23 cellular contexts compared by ENCODE assay signal in genomic region chr15:60090747-60091146, GRCh38.
DNase-seq lines count a peak whose midpoint lies in the region; ATAC-seq and TF ChIP-seq lines count a peak whose summit lies in the region.
"Had no signal": no experiment of that assay in that cellular context is flagged by ENCODE, and none has a peak within 500 bp of the region (broad histone marks: within the 10 kb centered on the region; RNA-seq: fewer than 3 reads in every experiment).

No MANE protein-coding gene starts in this region.

- no peak overlapping the region for H2AFZ ChIP-seq in GM23248
- peak overlapping the region; percentile 67 for H2AFZ ChIP-seq in smooth muscle cell (ENCODE audit: low read depth)

- peak overlapping the region; percentile 58 for H3K27ac ChIP-seq in GM23248
- peak overlapping the region; percentile 1 for H3K27ac ChIP-seq in brain microvascular endothelial cell
- H3K27ac ChIP-seq in liver (ENCODE audit: low read depth in 1 of 2, low read length in 2 of 2) = peak overlapping the region; percentile 4 to 57
- H3K27ac ChIP-seq in smooth muscle cell (ENCODE audit: low read depth) = peak overlapping the region; percentile 44
- H3K27ac ChIP-seq: BLaER1 treated with 17β-estradiol and CSF1 and Interleukin-3, amounts not matched to agents 10 nM and 100 nM; cardiac muscle cell; WERI-Rb-1 had no signal

- no peak for TF ChIP-seq RAD21 in liver (IDR thresholded peaks at IDR 0.05)

- no peak for TF ChIP-seq CTCF in brain microvascular endothelial cell (IDR thresholded peaks at IDR 0.05; ENCODE audit: low read depth, low read length, missing control alignments)
- no peak for TF ChIP-seq CTCF in liver (IDR thresholded peaks at IDR 0.05; ENCODE audit: low read depth, low read length, missing input control)
- TF ChIP-seq CTCF in smooth muscle cell (IDR thresholded peaks at IDR 0.05; ENCODE audit: borderline replicate concordance, insufficient read depth, poor library complexity, severe bottlenecking) = no peak

- H3K9ac ChIP-seq in GM23248 (no peak overlapping the region), liver (ENCODE audit: low read depth in 1 of 2, low read length in 2 of 2) (no peak overlapping the region), smooth muscle cell (ENCODE audit: low read depth) (no peak overlapping the region)
- H3K9ac ChIP-seq: BLaER1 treated with 17β-estradiol and CSF1 and Interleukin-3, amounts not matched to agents 10 nM and 100 nM had no signal

- WGBS in GM23248 (ENCODE audit: low coverage in 1 of 2, low lambda C conversion rate in 2 of 2, missing lambda C conversion rate in 2 of 2), 2 experiments = 28 to 34% methylated on average over 3 of the region's 3 CpGs
- WGBS in liver = 53% methylated on average over 3 of the region's 3 CpGs
- 64% methylated on average over 3 of the region's 3 CpGs for WGBS in smooth muscle cell (ENCODE audit: low lambda C conversion rate)

- no peak for ATAC-seq in HG03095 (IDR thresholded peaks at IDR 0.05; ENCODE audit: unreplicated experiment)
- ATAC-seq: K562; SK-N-SH treated with all-trans-retinoic acid at 6 μM for 48 hours; stimulated activated naive B cell treated with anti-CD40 and anti-IgM and Interleukin-4, amounts not matched to agents 10 μg/mL and 1 μg/mL and 100 μg/mL, for 72 hours had no signal

- H3K79me2 ChIP-seq in GM23248 (ENCODE audit: insufficient read depth) (no peaks in the 10 kb centered on the region), smooth muscle cell (ENCODE audit: low read depth) (no peaks in the 10 kb centered on the region)

- H3K36me3 ChIP-seq in GM23248 (ENCODE audit: low read depth) = no peaks in the 10 kb centered on the region
- no peaks in the 10 kb centered on the region for H3K36me3 ChIP-seq in brain microvascular endothelial cell (replicated peaks)
- H3K36me3 ChIP-seq in liver (ENCODE audit: control insufficient read depth in 4 of 4, insufficient read depth in 3 of 4, low read depth in 1 of 4, low read length in 3 of 4) = no peaks in the 10 kb centered on the region
- no peaks in the 10 kb centered on the region for H3K36me3 ChIP-seq in smooth muscle cell (ENCODE audit: low read depth)
- H3K36me3 ChIP-seq: BLaER1 treated with 17β-estradiol and CSF1 and Interleukin-3, amounts not matched to agents 10 nM and 100 nM; cardiac muscle cell; WERI-Rb-1 had no signal

- H3F3A ChIP-seq in GM23248 (ENCODE audit: insufficient read depth) = peaks cover 25% of the 10 kb centered on the region
- no peaks in the 10 kb centered on the region for H3F3A ChIP-seq in smooth muscle cell (ENCODE audit: low read depth)

- H3K27me3 ChIP-seq in GM23248 (replicated peaks; ENCODE audit: insufficient read depth) (0 out of 2 replicates have a peak, but pooled peaks cover 3% of the 10 kb centered on the region), brain microvascular endothelial cell (replicated peaks) (no peaks in the 10 kb centered on the region), liver (ENCODE audit: control insufficient read depth in 4 of 4, insufficient read depth in 4 of 4, low read length in 3 of 4) (no peaks in the 10 kb centered on the region), smooth muscle cell (ENCODE audit: low read depth) (peaks cover 6% of the 10 kb centered on the region)
- H3K27me3 ChIP-seq: BLaER1 treated with 17β-estradiol and CSF1 and Interleukin-3, amounts not matched to agents 10 nM and 100 nM; cardiac muscle cell had no signal

- H3K9me3 ChIP-seq in GM23248 (ENCODE audit: low read depth) (no peaks in the 10 kb centered on the region), liver (ENCODE audit: control insufficient read depth in 4 of 4, low read length in 3 of 4) (no peaks in the 10 kb centered on the region), smooth muscle cell (replicated peaks; ENCODE audit: low read depth) (no peaks in the 10 kb centered on the region)
- H3K9me3 ChIP-seq: BLaER1 treated with 17β-estradiol and CSF1 and Interleukin-3, amounts not matched to agents 10 nM and 100 nM had no signal

- no peak for DNase-seq in GM23248
- DNase-seq in brain microvascular endothelial cell = no peak
- DNase-seq in smooth muscle cell (lab: John Stamatoyannopoulos, UW; ENCODE audit: unreplicated experiment) = no peak
- no peak for DNase-seq in retina
- no peak for DNase-seq in occipital lobe (lab: John Stamatoyannopoulos, UW)
- DNase-seq in pons (ENCODE audit: low spot score) = no peak
- DNase-seq: activated CD4-positive, alpha-beta T cell treated with anti-CD3 and anti-CD28 coated beads, Interleukin-2, amount 50 U/mL, for 4 hours; activated CD8-positive, alpha-beta memory T cell treated with anti-CD3 and anti-CD28 coated beads, Interleukin-2, amount 50 U/mL, for 48 hours; activated effector memory CD4-positive, alpha-beta T cell treated with Interleukin-2 at 50 U/mL for 16 hours; glutamatergic neuron; GOT3; MM.1S; NCI-H1417 treated with DMSO at 0.1 percent for 48 hours; NCI-H524; RPMI8226; stimulated activated naive B cell treated with anti-CD40 and anti-IgM and Interleukin-4, amounts not matched to agents 10 μg/mL and 1 μg/mL and 100 μg/mL, for 72 hours; WERI-Rb-1 had no signal

- H3K4me1 ChIP-seq in GM23248 (ENCODE audit: insufficient read depth) = peaks cover 31% of the 10 kb centered on the region
- H3K4me1 ChIP-seq in liver (ENCODE audit: control insufficient read depth in 4 of 4, insufficient read depth in 4 of 4, low read length in 3 of 4) = peaks cover 4 to 39% (median 37%) of the 10 kb centered on the region in 4 donors
- H3K4me1 ChIP-seq in smooth muscle cell (ENCODE audit: low read depth) = no peaks in the 10 kb centered on the region
- H3K4me1 ChIP-seq: BLaER1 treated with 17β-estradiol and CSF1 and Interleukin-3, amounts not matched to agents 10 nM and 100 nM had no signal

- H4K20me1 ChIP-seq in GM23248 (ENCODE audit: insufficient read depth) = no peaks in the 10 kb centered on the region
- no peaks in the 10 kb centered on the region for H4K20me1 ChIP-seq in smooth muscle cell (ENCODE audit: low read depth)
- H4K20me1 ChIP-seq: BLaER1 treated with 17β-estradiol and CSF1 and Interleukin-3, amounts not matched to agents 10 nM and 100 nM had no signal

- H3K4me2 ChIP-seq in GM23248 (ENCODE audit: unreplicated experiment) = peak overlapping the region; percentile 31
- peak overlapping the region; percentile 7 for H3K4me2 ChIP-seq in smooth muscle cell
- H3K4me2 ChIP-seq: BLaER1 treated with 17β-estradiol and CSF1 and Interleukin-3, amounts not matched to agents 10 nM and 100 nM had no signal

- in situ Hi-C loops in GM23248 (cut with MboI) = no loop called here
- in situ Hi-C loops in brain microvascular endothelial cell (cut with HindIII; ENCODE audit: low pct_ligation_motif_present, low sequenced_read_pairs) = no loop called here

- no peak overlapping the region for H3K4me3 ChIP-seq in GM23248
- no peak overlapping the region for H3K4me3 ChIP-seq in brain microvascular endothelial cell (ENCODE audit: low read depth, low read length)
- no peak overlapping the region for H3K4me3 ChIP-seq in liver (ENCODE audit: low read depth in 1 of 3, low read length in 3 of 3)
- H3K4me3 ChIP-seq in smooth muscle cell = no peak overlapping the region
- H3K4me3 ChIP-seq: BLaER1 treated with 17β-estradiol and CSF1 and Interleukin-3, amounts not matched to agents 10 nM and 100 nM; cardiac muscle cell; K562 had no signal

- peaks cover 5% of the 10 kb centered on the region; the same call in 1 of the 2 replicates for H3K9me2 ChIP-seq in GM23248 (ENCODE audit: insufficient read depth)

TF ChIP-seq in liver, 16 proteins besides CTCF, POLR2A, EP300 and RAD21:
- TF ChIP-seq, protein P1, sequence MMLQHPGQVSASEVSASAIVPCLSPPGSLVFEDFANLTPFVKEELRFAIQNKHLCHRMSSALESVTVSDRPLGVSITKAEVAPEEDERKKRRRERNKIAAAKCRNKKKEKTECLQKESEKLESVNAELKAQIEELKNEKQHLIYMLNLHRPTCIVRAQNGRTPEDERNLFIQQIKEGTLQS (IDR thresholded peaks at IDR 0.05) = no peak
- no peak for TF ChIP-seq TAF1 (conservative IDR thresholded peaks at IDR 0.05)
- TF ChIP-seq, protein P2, sequence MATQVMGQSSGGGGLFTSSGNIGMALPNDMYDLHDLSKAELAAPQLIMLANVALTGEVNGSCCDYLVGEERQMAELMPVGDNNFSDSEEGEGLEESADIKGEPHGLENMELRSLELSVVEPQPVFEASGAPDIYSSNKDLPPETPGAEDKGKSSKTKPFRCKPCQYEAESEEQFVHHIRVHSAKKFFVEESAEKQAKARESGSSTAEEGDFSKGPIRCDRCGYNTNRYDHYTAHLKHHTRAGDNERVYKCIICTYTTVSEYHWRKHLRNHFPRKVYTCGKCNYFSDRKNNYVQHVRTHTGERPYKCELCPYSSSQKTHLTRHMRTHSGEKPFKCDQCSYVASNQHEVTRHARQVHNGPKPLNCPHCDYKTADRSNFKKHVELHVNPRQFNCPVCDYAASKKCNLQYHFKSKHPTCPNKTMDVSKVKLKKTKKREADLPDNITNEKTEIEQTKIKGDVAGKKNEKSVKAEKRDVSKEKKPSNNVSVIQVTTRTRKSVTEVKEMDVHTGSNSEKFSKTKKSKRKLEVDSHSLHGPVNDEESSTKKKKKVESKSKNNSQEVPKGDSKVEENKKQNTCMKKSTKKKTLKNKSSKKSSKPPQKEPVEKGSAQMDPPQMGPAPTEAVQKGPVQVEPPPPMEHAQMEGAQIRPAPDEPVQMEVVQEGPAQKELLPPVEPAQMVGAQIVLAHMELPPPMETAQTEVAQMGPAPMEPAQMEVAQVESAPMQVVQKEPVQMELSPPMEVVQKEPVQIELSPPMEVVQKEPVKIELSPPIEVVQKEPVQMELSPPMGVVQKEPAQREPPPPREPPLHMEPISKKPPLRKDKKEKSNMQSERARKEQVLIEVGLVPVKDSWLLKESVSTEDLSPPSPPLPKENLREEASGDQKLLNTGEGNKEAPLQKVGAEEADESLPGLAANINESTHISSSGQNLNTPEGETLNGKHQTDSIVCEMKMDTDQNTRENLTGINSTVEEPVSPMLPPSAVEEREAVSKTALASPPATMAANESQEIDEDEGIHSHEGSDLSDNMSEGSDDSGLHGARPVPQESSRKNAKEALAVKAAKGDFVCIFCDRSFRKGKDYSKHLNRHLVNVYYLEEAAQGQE (IDR thresholded peaks at IDR 0.05) = no peak
- no peak for TF ChIP-seq HNF4G (IDR thresholded peaks at IDR 0.05)

Comparison
In these comparisons a context has a peak if more than half of its experiments do, and no peak if none do; other contexts are left out.
1. H3K27ac ChIP-seq: peak in every context shown above with its lines; median percentile 58 in GM23248; 44 in smooth muscle cell; 30 in liver; 1 in brain microvascular endothelial cell.